Comparison of ENCODE assay signal across 10 cellular contexts in genomic region chr14:93045965-93046695, GRCh38.
A peak's percentile ranks its signal among the peaks of the same experiment; 100 is the strongest.
DNase-seq lines count a peak whose midpoint lies in the region; ATAC-seq, FAIRE-seq and TF ChIP-seq lines count a peak whose summit lies in the region.
"Had no signal": no experiment of that assay in that cellular context is flagged by ENCODE, and none has a peak within 500 bp of the region (broad histone marks: within the 10 kb centered on the region; RNA-seq: fewer than 3 reads in every experiment).

No MANE protein-coding gene starts in this region.

- H3K4me3 ChIP-seq in astrocyte of the spinal cord (ENCODE audit: low read depth, low read length): no peak overlapping the region
- no peak overlapping the region for H3K4me3 ChIP-seq in kidney (ENCODE audit: low read length in 2 of 2)
- H3K4me3 ChIP-seq: thoracic aorta had no signal

- peak; percentile 74 for DNase-seq in ACHN
- DNase-seq in HK-2 (ENCODE audit: unreplicated experiment): peak; percentile 67
- peak; percentile 85 for DNase-seq in astrocyte of the spinal cord (ENCODE audit: low read depth, low spot score)
- DNase-seq in kidney: no peak
- no peak for DNase-seq in SIG-M5 (lab: John Stamatoyannopoulos, UW)
- no peak for DNase-seq in NCI-H1048 (lab: John Stamatoyannopoulos, UW)
- DNase-seq in ureter (ENCODE audit: low spot score): no peak
- DNase-seq: activated CD4-positive, alpha-beta T cell treated with anti-CD3 and anti-CD28 coated beads, Interleukin-2, amount 10 ng/mL, durations not matched to agents 7 days and 5 days had no signal

- peaks cover 61 to 65% of the 10 kb centered on the region in 2 donors for H3K4me1 ChIP-seq in kidney (ENCODE audit: control insufficient read depth in 1 of 2, insufficient read depth in 1 of 2, low read depth in 1 of 2, low read length in 2 of 2)

- H3K27ac ChIP-seq in kidney (ENCODE audit: low read depth in 2 of 2, low read length in 2 of 2): peak overlapping the region; percentile 23 to 52

- ATAC-seq in activated CD4-positive, CD25-positive, alpha-beta regulatory T cell treated with anti-CD3 and anti-CD28 coated beads, Interleukin-2, amount 50 U/mL, for 24 hours: no peak

- TF ChIP-seq CTCF in astrocyte of the spinal cord (IDR thresholded peaks at IDR 0.05; ENCODE audit: low read depth, low read length) (no peak), kidney (IDR thresholded peaks at IDR 0.05; ENCODE audit: borderline replicate concordance, extremely low read depth, insufficient read depth) (no peak)

- in situ Hi-C loops in ACHN (cut with HindIII; ENCODE audit: low pct_ligation_motif_present, low pct_unique_long_range_greater_than_20kb, low sequenced_read_pairs) (no loop called here), astrocyte of the spinal cord (cut with HindIII; ENCODE audit: low sequenced_read_pairs) (no loop called here)

- no peaks in the 10 kb centered on the region for H3K9me3 ChIP-seq in kidney (ENCODE audit: control insufficient read depth in 1 of 2, low read length in 2 of 2)
- H3K9me3 ChIP-seq: thoracic aorta had no signal

- intact Hi-C loops in kidney (cut with DNase I): no loop called here

- no peaks in the 10 kb centered on the region for H3K36me3 ChIP-seq in kidney (ENCODE audit: control insufficient read depth in 1 of 2, insufficient read depth in 2 of 2, low read length in 2 of 2)
- H3K36me3 ChIP-seq: thoracic aorta had no signal

- no peak for FAIRE-seq in kidney (lab: Jason Lieb, UNC)

- H3K9ac ChIP-seq in kidney (ENCODE audit: low read length in 2 of 2): no peak overlapping the region

Comparison
In these comparisons a context has a peak if more than half of its experiments do, and no peak if none do; other contexts are left out.
1. DNase-seq: peak in ACHN (single experiment), HK-2 (single experiment) and astrocyte of the spinal cord (single experiment); none in kidney (single experiment), SIG-M5 (single experiment), NCI-H1048 (single experiment) and ureter (single experiment).